In the genomic region with DNA sequence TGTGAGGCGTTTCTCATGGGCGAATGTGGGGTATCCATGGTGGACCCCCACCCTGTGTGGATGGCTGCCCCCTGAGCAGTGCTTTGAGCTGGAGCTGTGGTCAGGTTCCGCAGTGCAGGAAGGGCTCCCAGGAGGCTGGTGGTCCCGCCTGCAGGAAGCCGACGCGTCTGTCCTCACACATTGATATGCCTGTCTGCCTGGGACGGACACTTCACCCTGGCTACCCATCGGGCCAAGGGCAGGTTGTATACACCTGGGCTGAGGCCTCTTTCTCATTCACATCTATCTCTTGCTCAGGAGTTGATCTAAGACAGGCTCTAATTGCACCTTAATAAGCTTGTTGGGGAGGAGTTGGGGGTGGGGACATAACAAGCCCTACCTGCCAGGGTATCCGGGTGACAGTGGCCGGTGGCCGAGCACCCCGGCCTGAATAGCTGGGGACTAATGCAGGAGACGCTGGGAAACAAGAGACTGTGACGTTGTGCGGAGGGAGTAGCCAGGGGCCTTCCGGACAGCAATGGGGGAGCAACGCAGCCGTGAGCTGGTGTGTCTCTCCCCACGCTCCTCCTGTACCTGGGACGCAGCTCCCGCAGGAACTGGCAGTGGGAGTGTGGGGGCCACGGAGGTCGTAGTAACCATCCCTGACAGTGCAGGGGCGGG, we compare ENCODE assay signal across 8 cellular contexts. TPM values are rescaled to one million over a fixed set of nuclear protein-coding genes. Genes with fewer than 3 reads are reported as not detected.
DNase-seq lines count a peak whose midpoint lies in the region; ATAC-seq and TF ChIP-seq lines count a peak whose summit lies in the region.

No MANE protein-coding gene starts in this region.

- intact Hi-C loops in esophagus muscularis mucosa (cut with DNase I) (no loop called here), ovary (cut with DNase I) (no loop called here)

- ATAC-seq in HG03571 (IDR thresholded peaks at IDR 0.05; ENCODE audit: unreplicated experiment) (no peak), GM19023 (IDR thresholded peaks at IDR 0.05; ENCODE audit: unreplicated experiment) (no peak)

- H3K27me3 ChIP-seq in esophagus muscularis mucosa (no peaks in the 10 kb centered on the region), ovary (no peaks in the 10 kb centered on the region)

- H3K36me3 ChIP-seq in esophagus muscularis mucosa (peaks cover 5 to 59% (median 47%) of the 10 kb centered on the region in 4 donors), ovary (no peaks in the 10 kb centered on the region)

- no peak for TF ChIP-seq EP300 in esophagus muscularis mucosa (IDR thresholded peaks at IDR 0.05)
- no peak for TF ChIP-seq EP300 in ovary (IDR thresholded peaks at IDR 0.05)

- peaks cover 0 to 22% (median 6%) of the 10 kb centered on the region in 4 donors for H3K4me1 ChIP-seq in esophagus muscularis mucosa
- H3K4me1 ChIP-seq in ovary (ENCODE audit: insufficient read depth): no peaks in the 10 kb centered on the region

- TF ChIP-seq CTCF in esophagus muscularis mucosa (IDR thresholded peaks at IDR 0.05): no peak
- no peak for TF ChIP-seq CTCF in ovary (IDR thresholded peaks at IDR 0.05)

- H3K9me3 ChIP-seq in esophagus muscularis mucosa (no peaks in the 10 kb centered on the region), ovary (no peaks in the 10 kb centered on the region)

- WGBS in esophagus muscularis mucosa: 44% methylated on average over 15 of the region's 25 CpGs
- 24 to 28% (median 26%) methylated on average over 20 to 24 of the region's 25 CpGs for WGBS in ovary, 3 donors

- DNase-seq in DMS53 treated with DMSO at 0.1 percent for 48 hours (lab: John Stamatoyannopoulos, UW; ENCODE audit: unreplicated experiment) (peak; percentile 69), NCI-H82 treated with DMSO at 0.1 percent for 48 hours (lab: John Stamatoyannopoulos, UW; ENCODE audit: unreplicated experiment) (peak; percentile 4), esophagus muscularis mucosa (ENCODE audit: extremely low spot score) (no peak), ovary (peak; percentile 67 to 79 (median 71)), GM03348 (ENCODE audit: low spot score) (no peak), NCI-H524 treated with DMSO at 0.1 percent for 48 hours (lab: John Stamatoyannopoulos, UW) (no peak)

- H3K27ac ChIP-seq in esophagus muscularis mucosa (replicated peaks in 1 of 4) (peak overlapping the region; percentile 52 to 73 (median 65)), ovary (peak overlapping the region; percentile 70 to 89)

- H3K4me3 ChIP-seq in esophagus muscularis mucosa: peak overlapping the region in 2 of 4 donors; percentile 5 to 30
- no peak overlapping the region for H3K4me3 ChIP-seq in ovary

- TF ChIP-seq POLR2A in esophagus muscularis mucosa (IDR thresholded peaks at IDR 0.05; ENCODE audit: low read depth): no peak
- no peak for TF ChIP-seq POLR2A in ovary (IDR thresholded peaks at IDR 0.05)

RNA-seq across cellular contexts. Expression of gene PDXK, which starts 21.7 kb away (rescaled TPM):
- 10 to 100 TPM; 22.4 to 40.9 (median 31.8) TPM for total RNA-seq in esophagus muscularis mucosa
- total RNA-seq in ovary: 100 to 1,000 TPM in 3 of 7 donors, 10 to 100 TPM in 4; 21.6 to 125 (median 93.3) TPM
- polyA plus RNA-seq in ovary: 10 to 100 TPM; 19.9 to 36.0 TPM

RNA-seq across cellular contexts. Expression of gene CSTB, which starts 35.5 kb away (rescaled TPM):
- total RNA-seq in esophagus muscularis mucosa: 10 to 100 TPM in 1 of 4 donors, 1 to 10 TPM in 3; 5.0 to 21.1 (median 8.1) TPM
- 10 to 100 TPM in 6 of 7 donors, 1 to 10 TPM in 1; 7.2 to 58.2 (median 37.4) TPM for total RNA-seq in ovary
- polyA plus RNA-seq in ovary: 10 to 100 TPM; 36.5 to 81.8 TPM

RNA-seq across cellular contexts. Expression of gene RRP1, which starts 48.8 kb away (rescaled TPM):
- total RNA-seq in esophagus muscularis mucosa: 10 to 100 TPM in 3 of 4 donors, 1 to 10 TPM in 1; 9.1 to 18.9 (median 16.3) TPM
- total RNA-seq in ovary: 10 to 100 TPM in 6 of 7 donors, 1 to 10 TPM in 1; 8.5 to 29.3 (median 25.2) TPM
- 10 to 100 TPM; 11.9 to 12.2 TPM for polyA plus RNA-seq in ovary

Comparison
In these comparisons a context has a peak if more than half of its experiments do, and no peak if none do; other contexts are left out.
1. DNase-seq: peak in DMS53 treated with DMSO at 0.1 percent for 48 hours (single experiment), NCI-H82 treated with DMSO at 0.1 percent for 48 hours (single experiment) and ovary (5 of 5); none in esophagus muscularis mucosa (single experiment), GM03348 (single experiment) and NCI-H524 treated with DMSO at 0.1 percent for 48 hours (single experiment).